ENCODE assay signal across 11 cellular contexts in the genomic region with DNA sequence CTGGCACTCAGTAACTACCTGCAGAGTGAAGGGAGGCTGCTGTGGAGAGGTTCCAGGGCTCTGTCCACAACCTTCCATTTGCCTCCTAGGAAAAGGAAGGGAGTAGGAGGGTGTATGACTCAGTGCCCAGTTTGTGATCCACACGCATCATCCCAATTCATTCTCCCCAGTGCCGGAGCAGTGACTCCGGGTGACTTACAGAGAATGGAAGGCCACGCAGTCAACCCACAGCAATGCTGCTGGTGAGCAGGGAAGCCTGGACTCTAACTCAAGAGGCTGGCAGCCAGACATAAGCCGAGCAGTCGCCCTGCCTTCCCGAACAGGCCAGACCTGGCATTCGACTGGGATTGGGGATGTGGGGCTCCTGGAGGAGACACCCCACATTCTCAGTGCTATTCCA.
DNase-seq lines count a peak whose midpoint lies in the region; ATAC-seq, FAIRE-seq and TF ChIP-seq lines count a peak whose summit lies in the region.
"Had no signal": no experiment of that assay in that cellular context is flagged by ENCODE, and none has a peak within 500 bp of the region (broad histone marks: within the 10 kb centered on the region; RNA-seq: fewer than 3 reads in every experiment).

No MANE protein-coding gene starts in this region.

- WGBS in smooth muscle cell (ENCODE audit: low lambda C conversion rate): 19% methylated on average over 8 of the region's 8 CpGs

- H2AFZ ChIP-seq in smooth muscle cell (ENCODE audit: low read depth): no peak overlapping the region

- peak overlapping the region; percentile 19 for H3K4me2 ChIP-seq in smooth muscle cell

- H3K79me2 ChIP-seq in smooth muscle cell (ENCODE audit: low read depth): no peaks in the 10 kb centered on the region

- ATAC-seq in HG03175 (IDR thresholded peaks at IDR 0.05; ENCODE audit: unreplicated experiment) (no peak), HG03095 (IDR thresholded peaks at IDR 0.05; ENCODE audit: unreplicated experiment) (no peak)

- no peaks in the 10 kb centered on the region for H3K36me3 ChIP-seq in adipocyte (ENCODE audit: control insufficient read depth, insufficient read depth, low read length, severe bottlenecking)
- no peaks in the 10 kb centered on the region for H3K36me3 ChIP-seq in smooth muscle cell (ENCODE audit: low read depth)

- H3K4me1 ChIP-seq in adipocyte (ENCODE audit: control insufficient read depth, insufficient read depth, low read length): peaks cover 4% of the 10 kb centered on the region
- peaks cover 4% of the 10 kb centered on the region for H3K4me1 ChIP-seq in smooth muscle cell (ENCODE audit: low read depth)

- H3K4me3 ChIP-seq in adipocyte (ENCODE audit: low read length) (no peak overlapping the region), fibroblast of pulmonary artery (replicated peaks; ENCODE audit: low read depth, low read length) (no peak overlapping the region), smooth muscle cell (no peak overlapping the region)

- H3K9ac ChIP-seq in adipocyte (ENCODE audit: low read length): no peak overlapping the region
- peak overlapping the region; percentile 64 for H3K9ac ChIP-seq in smooth muscle cell (ENCODE audit: low read depth)

- peak overlapping the region; percentile 95 for H3K27ac ChIP-seq in smooth muscle cell (ENCODE audit: low read depth)

- no peaks in the 10 kb centered on the region for H3K9me3 ChIP-seq in adipocyte (ENCODE audit: control insufficient read depth, low read length)
- no peaks in the 10 kb centered on the region for H3K9me3 ChIP-seq in smooth muscle cell (replicated peaks; ENCODE audit: low read depth)

- H3F3A ChIP-seq in smooth muscle cell (ENCODE audit: low read depth): peaks cover 23% of the 10 kb centered on the region

- H3K27me3 ChIP-seq in adipocyte (replicated peaks; ENCODE audit: control insufficient read depth, insufficient read depth, low read length) (no peaks in the 10 kb centered on the region), smooth muscle cell (ENCODE audit: low read depth) (no peaks in the 10 kb centered on the region)

- peaks cover 13% of the 10 kb centered on the region for H4K20me1 ChIP-seq in smooth muscle cell (ENCODE audit: low read depth)

- TF ChIP-seq POLR2A in H54 (IDR thresholded peaks at IDR 0.05; ENCODE audit: low read depth, low read length): no peak

- TF ChIP-seq CTCF in fibroblast of pulmonary artery (IDR thresholded peaks at IDR 0.05; ENCODE audit: low read length, missing control alignments): no peak
- TF ChIP-seq CTCF in smooth muscle cell (IDR thresholded peaks at IDR 0.05; ENCODE audit: borderline replicate concordance, insufficient read depth, poor library complexity, severe bottlenecking): no peak

- no peak for FAIRE-seq in H54 (lab: Jason Lieb, UNC)
- FAIRE-seq: islet of Langerhans had no signal

- DNase-seq in H54 (ENCODE audit: insufficient read length, low spot score) (peak; percentile 92), adipocyte (ENCODE audit: low read depth) (peak; percentile 54), fibroblast of pulmonary artery (ENCODE audit: low read depth) (peak; percentile 70), smooth muscle cell (lab: John Stamatoyannopoulos, UW; ENCODE audit: unreplicated experiment) (no peak), retina (no peak)
- DNase-seq in activated CD4-positive, alpha-beta T cell treated with anti-CD3 and anti-CD28 coated beads, Interleukin-2, amount 50 U/mL, for 1 hour: no peak
- DNase-seq: effector memory CD4-positive, alpha-beta T cell; NCI-H1436 had no signal

Comparison
In these comparisons a context has a peak if more than half of its experiments do, and no peak if none do; other contexts are left out.
1. DNase-seq: peak in H54 (single experiment), adipocyte (single experiment) and fibroblast of pulmonary artery (single experiment); none in smooth muscle cell (single experiment), activated CD4-positive, alpha-beta T cell treated with anti-CD3 and anti-CD28 coated beads, Interleukin-2, amount 50 U/mL, for 1 hour (single experiment) and retina (single experiment).